In genomic region chr14:101109981-101110728, GRCh38 we compare ENCODE assay signal across 1 cellular context.
TF ChIP-seq lines count a peak whose summit lies in the region.

No MANE protein-coding gene starts in this region.

TF ChIP-seq in SK-N-SH, 30 proteins besides CTCF, POLR2A, EP300 and RAD21 (continued from another document):
- TF ChIP-seq REST (IDR thresholded peaks at IDR 0.05; ENCODE audit: low read depth, low read length), result no peak
- no peak for TF ChIP-seq EZH2phosphoT487 (IDR thresholded peaks at IDR 0.05; ENCODE audit: borderline replicate concordance, low read depth)
